Comparison of ENCODE assay signal across 8 cellular contexts in genomic region chr19:45615795-45616708, GRCh38. TPM values are rescaled to one million over a fixed set of nuclear protein-coding genes. Genes with fewer than 3 reads are reported as not detected.
A peak's percentile ranks its signal among the peaks of the same experiment; 100 is the strongest.
DNase-seq lines count a peak whose midpoint lies in the region; FAIRE-seq and TF ChIP-seq lines count a peak whose summit lies in the region.

No MANE protein-coding gene starts in this region.

- H3K27ac ChIP-seq in H1 (ENCODE audit: low read depth, low read length), result peak overlapping the region; percentile 86

- no peaks in the 10 kb centered on the region for H4K20me1 ChIP-seq in H1 (replicated peaks in 1 of 2; ENCODE audit: control insufficient read depth in 1 of 2, insufficient read depth in 2 of 2, low read length in 2 of 2)

- POLR2A ChIA-PET in H1 (lab: Charles Lee; ENCODE audit: partially characterized antibody), result interaction anchor here (0.6 to 7.1 kb wide), 17 partner anchors 9 to 171 kb away, joined by 3 to 119 read pairs (median 4); partner anchors contain the start of genes EML2, GIPR and SIX5

- peaks cover 16% of the 10 kb centered on the region for H3K36me3 ChIP-seq in H7 (replicated peaks; ENCODE audit: control insufficient read depth, insufficient read depth, low read length)
- H3K36me3 ChIP-seq in H1 (ENCODE audit: control insufficient read depth in 2 of 4, insufficient read depth in 4 of 4, low read length in 3 of 4), result peaks cover 2 to 15% (median 4%) of the 10 kb centered on the region in 4 experiments

- TF ChIP-seq POLR2A in H1 (IDR thresholded peaks at IDR 0.05; ENCODE audit: control extremely low read depth in 1 of 2, low read depth in 2 of 2, low read length in 2 of 2), result peak; percentile 69 to 92

- H3K23me2 ChIP-seq in H1 (ENCODE audit: low read depth, low read length), result peaks cover 7% of the 10 kb centered on the region; the same call in 1 of the 2 replicates

- no peaks in the 10 kb centered on the region for H3K79me2 ChIP-seq in H1 (ENCODE audit: control insufficient read depth in 1 of 2, insufficient read depth in 2 of 2, low read length in 2 of 2)

- H3K79me1 ChIP-seq in H1 (ENCODE audit: low read depth, low read length), result no peaks in the 10 kb centered on the region

- H2AK5ac ChIP-seq in H1 (ENCODE audit: low read depth, low read length), result no peak overlapping the region

- peak; percentile 23 for DNase-seq in Ammon's horn (ENCODE audit: low spot score)
- peak; percentile 97 for DNase-seq in H7
- peak; percentile 99 for DNase-seq in NCI-H82 treated with DMSO at 0.1 percent for 48 hours (lab: John Stamatoyannopoulos, UW; ENCODE audit: unreplicated experiment)
- peak; percentile 18 to 44 for DNase-seq in activated CD8-positive, alpha-beta memory T cell treated with anti-CD3 and anti-CD28 coated beads for 1 hour (ENCODE audit: extremely low read depth in 1 of 2, low read depth in 1 of 2)
- DNase-seq in H1 (ENCODE audit: low read depth in 1 of 2, low spot score in 2 of 2), result peak; percentile 98 to 99
- peak; percentile 91 for DNase-seq in mesenteric fat pad (ENCODE audit: low spot score)
- DNase-seq in stimulated activated CD8-positive, alpha-beta memory T cell treated with anti-CD3 and anti-CD28 coated beads, Interleukin-7, amount 100 ng/mL, for 24 hours (ENCODE audit: low read depth), result peak; percentile 76
- no peak for DNase-seq in NCI-H2107 treated with DMSO at 0.1 percent for 48 hours (lab: John Stamatoyannopoulos, UW; ENCODE audit: unreplicated experiment)

- no peak overlapping the region for H2BK20ac ChIP-seq in H1 (ENCODE audit: low read length)

- no peak overlapping the region for H3K23ac ChIP-seq in H1 (ENCODE audit: insufficient read length)

- peak overlapping the region; percentile 78; the same call in 1 of the 2 replicates for H2AFZ ChIP-seq in H1 (ENCODE audit: low read length)

- peak overlapping the region; percentile 87 for H3K4ac ChIP-seq in H1 (replicated peaks; ENCODE audit: insufficient read length, low read depth, low read length)

- FAIRE-seq in H1 (lab: Jason Lieb, UNC), result peak; percentile 80

- H3K56ac ChIP-seq in H1 (replicated peaks; ENCODE audit: insufficient read length, low read depth, low read length), result peak overlapping the region; percentile 65

- WGBS in H1 (ENCODE audit: extremely low coverage in 1 of 2, insufficient coverage in 1 of 2, insufficient read length in 1 of 2, insufficient replicate concordance in 2 of 2, low coverage in 1 of 2, low lambda C conversion rate in 2 of 2, missing lambda C conversion rate in 1 of 2), 2 experiments, result 8% methylated on average over 28 of the region's 37 CpGs; no CpG with 5 or more reads in 1 of the 2 experiments

- TF ChIP-seq RAD21 in H1 (IDR thresholded peaks at IDR 0.05 in 1 of 2, conservative IDR thresholded peaks at IDR 0.05 in 1 of 2; ENCODE audit: low read depth in 2 of 2, low read length in 2 of 2), result no peak

- H3K9ac ChIP-seq in H1 (replicated peaks in 1 of 4; ENCODE audit: extremely low read depth in 1 of 4, low read depth in 3 of 4, low read length in 3 of 4), result peak overlapping the region; percentile 55 to 79 (median 72); a peak in 6 of 7 replicates

- peak overlapping the region; percentile 99 for H3K18ac ChIP-seq in H1 (ENCODE audit: extremely low read depth, low read length)

- peak overlapping the region; percentile 95; the same call in 1 of the 2 replicates for H4K8ac ChIP-seq in H1 (ENCODE audit: extremely low read depth, insufficient read depth, low read length)

- H3K14ac ChIP-seq in H1 (ENCODE audit: insufficient read length), result no peak overlapping the region

- H4K91ac ChIP-seq in H1 (replicated peaks; ENCODE audit: insufficient read length, low read length), result peak overlapping the region; percentile 79

- H3K9me3 ChIP-seq in H1 (ENCODE audit: insufficient read depth in 2 of 2, low read depth in 1 of 2, low read length in 1 of 2), result no peaks in the 10 kb centered on the region

- H3K4me1 ChIP-seq in H1 (replicated peaks in 1 of 4; ENCODE audit: control insufficient read depth in 3 of 4, insufficient read depth in 4 of 4, low read length in 3 of 4), result peaks cover 0 to 6% (median 2%) of the 10 kb centered on the region in 4 experiments; a peak in 5 of 7 replicates

- CTCF ChIA-PET in H1 (lab: Charles Lee; ENCODE audit: partially characterized antibody), result interaction anchor here (0.8 to 5.6 kb wide), 10 partner anchors 9 to 89 kb away, joined by 3 to 67 read pairs (median 4); no protein-coding TSS in a partner anchor

- H3K4me3 ChIP-seq in H7 (ENCODE audit: insufficient read depth, low read depth, low read length) (peak overlapping the region; percentile 80), H1 (ENCODE audit: extremely low read depth in 1 of 4, insufficient read depth in 2 of 4, low read depth in 3 of 4, low read length in 4 of 4) (peak overlapping the region; percentile 80 to 89 (median 86))

- TF ChIP-seq EP300 in H1 (IDR thresholded peaks at IDR 0.05; ENCODE audit: borderline replicate concordance in 1 of 2, low read depth in 2 of 2, low read length in 2 of 2), result no peak

- peak overlapping the region; percentile 83 to 91 for H3K4me2 ChIP-seq in H1 (ENCODE audit: insufficient read depth in 1 of 2, low read depth in 2 of 2, low read length in 2 of 2)

- H4K5ac ChIP-seq in H1 (ENCODE audit: insufficient read length, low read depth, low read length), result peak overlapping the region; percentile 87

- 0 out of 2 replicates have a peak overlapping the region, but pooled peaks have one; percentile 1 for H2BK12ac ChIP-seq in H1 (ENCODE audit: low read depth, low read length)

- TF ChIP-seq CTCF in H1 (IDR thresholded peaks at IDR 0.05; ENCODE audit: control extremely low read depth in 1 of 3, insufficient read depth in 1 of 3, low read depth in 1 of 3, low read length in 3 of 3), result no peak

- H2BK120ac ChIP-seq in H1 (replicated peaks; ENCODE audit: low read depth, low read length), result peak overlapping the region; percentile 76

- H2BK5ac ChIP-seq in H1 (ENCODE audit: low read depth, low read length), result peak overlapping the region; percentile 88

- H3K27me3 ChIP-seq in H7 (ENCODE audit: control insufficient read depth, insufficient read depth, low read length) (no peaks in the 10 kb centered on the region), H1 (replicated peaks in 1 of 4; ENCODE audit: control insufficient read depth in 3 of 4, extremely low read depth in 1 of 4, insufficient read depth in 3 of 4, low read length in 3 of 4) (no peaks in the 10 kb centered on the region)

- H2BK15ac ChIP-seq in H1 (ENCODE audit: low read length), result peak overlapping the region; percentile 92; the same call in 1 of the 2 replicates

TF ChIP-seq in H1, 55 proteins besides CTCF, POLR2A, EP300 and RAD21 (continues in another document):
- no peak for TF ChIP-seq YY1 (IDR thresholded peaks at IDR 0.05; ENCODE audit: low read depth, low read length)
- peak; percentile 57; the same call in 1 of the 2 replicates for TF ChIP-seq CHD1 (IDR thresholded peaks at IDR 0.05; ENCODE audit: low read depth, low read length)
- TF ChIP-seq GTF2F1 (IDR thresholded peaks at IDR 0.05; ENCODE audit: borderline replicate concordance, low read depth, low read length), result no peak

RNA-seq across cellular contexts. Expression of gene GPR4, which starts 14.0 kb away (rescaled TPM):
- total RNA-seq in H7 (2014; rRNA removed; shearing (Covaris generic)), result 0.07 and 0.41 TPM in 2 replicates
- total RNA-seq in H1 (2021; fragmentation: NEBNext Ultra II Directional; extraction: Animal tissue kit (Norgen Biotek cat#: 25700)), result 0.19 TPM in 1 of 2 replicates, not detected in the other
- polyA plus RNA-seq in H1 (2011; rRNA removed), result 0.39 and 0.41 TPM in 2 replicates
- polyA plus RNA-seq in H1 (2011; cell fraction: cytosol; rRNA removed), result 0.16 TPM
- polyA plus RNA-seq in H1 (2011; cell fraction: nucleus; rRNA removed), result 0.20 TPM
- polyA plus RNA-seq in H1 (2012, experiment 1 of 2), result 0.13 to 0.51 TPM (median 0.21 TPM) in 4 replicates
- polyA plus RNA-seq in H1 (2012, experiment 2 of 2), result 0.29 TPM
- 0.20 TPM for polyA plus RNA-seq in H1 (2013, experiment 1 of 2)
- 0.13 TPM for polyA plus RNA-seq in H1 (2013, experiment 2 of 2)
- 0.06 TPM in 1 of 2 replicates, not detected in the other for polyA minus RNA-seq in H1 (2011; rRNA and poly(A)+ RNA removed)
- polyA minus RNA-seq in H1 (2011; cell fraction: cytosol; rRNA and poly(A)+ RNA removed), result not detected
- polyA minus RNA-seq in H1 (2011; cell fraction: nucleus; rRNA and poly(A)+ RNA removed), result not detected
- total RNA-seq in mesenteric fat pad, result 32.7 TPM

RNA-seq across cellular contexts. Expression of gene EML2, which starts 23.1 kb away (rescaled TPM):
- total RNA-seq in H7 (2014; rRNA removed; shearing (Covaris generic)), result 42.5 and 48.6 TPM in 2 replicates
- 28.1 and 28.8 TPM in 2 replicates for total RNA-seq in H1 (2021; fragmentation: NEBNext Ultra II Directional; extraction: Animal tissue kit (Norgen Biotek cat#: 25700))
- 29.4 and 45.4 TPM in 2 replicates for polyA plus RNA-seq in H1 (2011; rRNA removed)
- polyA plus RNA-seq in H1 (2011; cell fraction: cytosol; rRNA removed), result 41.5 TPM
- 135 TPM for polyA plus RNA-seq in H1 (2011; cell fraction: nucleus; rRNA removed)
- 36.7 to 46.1 TPM (median 43.1 TPM) in 4 replicates for polyA plus RNA-seq in H1 (2012, experiment 1 of 2)
- polyA plus RNA-seq in H1 (2012, experiment 2 of 2), result 23.6 TPM
- polyA plus RNA-seq in H1 (2013, experiment 1 of 2), result 14.5 TPM
- 13.1 TPM for polyA plus RNA-seq in H1 (2013, experiment 2 of 2)
- polyA minus RNA-seq in H1 (2011; rRNA and poly(A)+ RNA removed), result 31.1 and 51.6 TPM in 2 replicates
- polyA minus RNA-seq in H1 (2011; cell fraction: cytosol; rRNA and poly(A)+ RNA removed), result 33.6 TPM
- 36.1 TPM for polyA minus RNA-seq in H1 (2011; cell fraction: nucleus; rRNA and poly(A)+ RNA removed)
- 33.6 TPM for total RNA-seq in mesenteric fat pad

RNA-seq across cellular contexts. Expression of gene OPA3, which starts 31.4 kb away (rescaled TPM):
- total RNA-seq in H7 (2014; rRNA removed; shearing (Covaris generic)), result 12.6 and 14.2 TPM in 2 replicates
- total RNA-seq in H1 (2021; fragmentation: NEBNext Ultra II Directional; extraction: Animal tissue kit (Norgen Biotek cat#: 25700)), result 12.8 and 14.5 TPM in 2 replicates
- 12.5 and 16.4 TPM in 2 replicates for polyA plus RNA-seq in H1 (2011; rRNA removed)
- 13.9 TPM for polyA plus RNA-seq in H1 (2011; cell fraction: cytosol; rRNA removed)
- polyA plus RNA-seq in H1 (2011; cell fraction: nucleus; rRNA removed), result 10.4 TPM
- polyA plus RNA-seq in H1 (2012, experiment 1 of 2), result 6.7 to 9.3 TPM (median 7.6 TPM) in 4 replicates
- polyA plus RNA-seq in H1 (2012, experiment 2 of 2), result 6.9 TPM
- polyA plus RNA-seq in H1 (2013, experiment 1 of 2), result 4.9 TPM
- polyA plus RNA-seq in H1 (2013, experiment 2 of 2), result 5.3 TPM
- 15.0 and 16.7 TPM in 2 replicates for polyA minus RNA-seq in H1 (2011; rRNA and poly(A)+ RNA removed)
- 5.0 TPM for polyA minus RNA-seq in H1 (2011; cell fraction: cytosol; rRNA and poly(A)+ RNA removed)
- 5.8 TPM for polyA minus RNA-seq in H1 (2011; cell fraction: nucleus; rRNA and poly(A)+ RNA removed)
- 12.5 TPM for total RNA-seq in mesenteric fat pad

RNA-seq across cellular contexts. Expression of gene GIPR, which starts 52.0 kb away (rescaled TPM):
- total RNA-seq in H7 (2014; rRNA removed; shearing (Covaris generic)), result 0.81 TPM in 1 of 2 replicates, not detected in the other
- 0.54 and 1.3 TPM in 2 replicates for total RNA-seq in H1 (2021; fragmentation: NEBNext Ultra II Directional; extraction: Animal tissue kit (Norgen Biotek cat#: 25700))
- 0.42 and 1.0 TPM in 2 replicates for polyA plus RNA-seq in H1 (2011; rRNA removed)
- polyA plus RNA-seq in H1 (2011; cell fraction: cytosol; rRNA removed), result 1.0 TPM
- polyA plus RNA-seq in H1 (2011; cell fraction: nucleus; rRNA removed), result 4.3 TPM
- 0.80 to 1.7 TPM (median 1.1 TPM) in 4 replicates for polyA plus RNA-seq in H1 (2012, experiment 1 of 2)
- 0.50 TPM for polyA plus RNA-seq in H1 (2012, experiment 2 of 2)
- polyA plus RNA-seq in H1 (2013, experiment 1 of 2), result 0.57 TPM
- 0.74 TPM for polyA plus RNA-seq in H1 (2013, experiment 2 of 2)
- polyA minus RNA-seq in H1 (2011; rRNA and poly(A)+ RNA removed), result 0.46 and 1.5 TPM in 2 replicates
- polyA minus RNA-seq in H1 (2011; cell fraction: cytosol; rRNA and poly(A)+ RNA removed), result not detected
- 1.9 TPM for polyA minus RNA-seq in H1 (2011; cell fraction: nucleus; rRNA and poly(A)+ RNA removed)
- total RNA-seq in mesenteric fat pad, result 7.1 TPM

Comparison
In these comparisons a context has a peak if more than half of its experiments do, and no peak if none do; other contexts are left out.
1. RNA of gene GPR4, which starts 14.0 kb away (total RNA-seq): 32.7 TPM in mesenteric fat pad (single experiment); 0.19 TPM in H1 and 0.07 to 0.41 TPM in H7; every median in the first group is over 10 times any median in the second.